1 cellular context compared by ENCODE assay signal in genomic region chr1:40344597-40344996, GRCh38.
TF ChIP-seq lines count a peak whose summit lies in the region.

No MANE protein-coding gene starts in this region.

TF ChIP-seq in GM23338, 12 proteins besides CTCF, POLR2A, EP300 and RAD21 (continued from another document):
- no peak for TF ChIP-seq REST (IDR thresholded peaks at IDR 0.05; ENCODE audit: unreplicated experiment)
- TF ChIP-seq NANOG (IDR thresholded peaks at IDR 0.05; ENCODE audit: borderline replicate concordance) = no peak
- no peak for TF ChIP-seq CREB1 (CRISPR knock-in tag; IDR thresholded peaks at IDR 0.05; ENCODE audit: low read depth)
- no peak for TF ChIP-seq ZNF114 (CRISPR knock-in tag; IDR thresholded peaks at IDR 0.05)
- no peak for TF ChIP-seq STAT1 (IDR thresholded peaks at IDR 0.05; ENCODE audit: unreplicated experiment)
- no peak for TF ChIP-seq EZH2 (IDR thresholded peaks at IDR 0.05; ENCODE audit: low read depth, unreplicated experiment)
- TF ChIP-seq JUNB (IDR thresholded peaks at IDR 0.05; ENCODE audit: unreplicated experiment) = no peak
- no peak for TF ChIP-seq ETS1 (IDR thresholded peaks at IDR 0.05)
